ENCODE assay signal across 29 cellular contexts in the genomic region with DNA sequence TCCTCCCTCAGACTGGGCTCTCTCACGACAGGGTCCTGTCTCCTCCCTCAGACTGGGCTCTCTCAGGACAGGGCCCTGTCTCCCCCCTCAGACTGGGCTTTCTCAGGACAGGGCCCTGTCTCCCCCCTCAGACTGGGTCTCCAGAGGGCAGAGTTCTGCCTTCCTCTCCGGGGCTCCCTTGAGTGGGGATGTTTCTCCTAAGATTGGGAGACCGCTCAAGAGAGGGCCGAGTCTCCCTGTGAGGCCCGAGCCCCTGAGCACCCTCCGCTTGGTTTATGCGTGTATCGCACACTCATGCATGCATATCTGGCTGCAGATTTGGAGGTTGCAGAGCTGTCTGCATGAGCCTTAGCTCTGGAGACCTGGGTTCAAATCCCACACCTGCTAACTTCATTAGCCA. TPM values are rescaled to one million over a fixed set of nuclear protein-coding genes. Genes with fewer than 3 reads are reported as not detected.
"Had no signal": no experiment of that assay in that cellular context is flagged by ENCODE, and none has a peak within 500 bp of the region (broad histone marks: within the 10 kb centered on the region; RNA-seq: fewer than 3 reads in every experiment).

No MANE protein-coding gene starts in this region.

- H3K9me2 ChIP-seq: SK-N-SH had no signal

- H3K27ac Mint-ChIP-seq: activated CD4-positive, alpha-beta memory T cell treated with anti-CD3 and anti-CD28 coated beads, Interleukin-2, amount 10 ng/mL, durations not matched to agents 7 days and 5 days; activated CD4-positive, alpha-beta T cell treated with anti-CD3 and anti-CD28 coated beads, Interleukin-2, amount 10 ng/mL, durations not matched to agents 7 days and 5 days; activated naive CD4-positive, alpha-beta T cell treated with anti-CD3 and anti-CD28 coated beads, Interleukin-2, amount 50 U/mL, for 24 hours; activated naive CD8-positive, alpha-beta T cell treated with anti-CD3 and anti-CD28 coated beads, Interleukin-2, amount 50 U/mL, for 24 hours; activated T-helper 2 cell treated with anti-CD3 and anti-CD28 coated beads, Interferon-gamma antibody, Interleukin-2, Interleukin-4, amounts not matched to agents 10 μg/mL and 5 μg/mL and 100 μg/mL, durations not matched to agents 14 hours and 24 hours and 36 hours; brain had no signal

- H3K27me3 Mint-ChIP-seq: activated CD4-positive, alpha-beta memory T cell treated with anti-CD3 and anti-CD28 coated beads, Interleukin-2, amount 10 ng/mL, durations not matched to agents 7 days and 5 days; activated CD4-positive, alpha-beta T cell treated with anti-CD3 and anti-CD28 coated beads, Interleukin-2, amount 10 ng/mL, durations not matched to agents 7 days and 5 days; activated naive CD4-positive, alpha-beta T cell treated with anti-CD3 and anti-CD28 coated beads, Interleukin-2, amount 50 U/mL, for 24 hours; activated naive CD8-positive, alpha-beta T cell treated with anti-CD3 and anti-CD28 coated beads, Interleukin-2, amount 50 U/mL, for 24 hours; brain had no signal

- H3K4me3 ChIP-seq: SJCRH30 had no signal

- ATAC-seq: activated naive CD8-positive, alpha-beta T cell treated with anti-CD3 and anti-CD28 coated beads, Interleukin-2, amount 50 U/mL, for 24 hours; activated T-cell treated with anti-CD3 and anti-CD28 coated beads, Interleukin-2, amount 50 U/mL, for 4 hours; Panc1 had no signal

- H3K36me3 ChIP-seq: SJCRH30 had no signal

- H3K4me1 ChIP-seq: SJCRH30 had no signal

- H3K9me3 Mint-ChIP-seq: activated CD4-positive, alpha-beta memory T cell treated with anti-CD3 and anti-CD28 coated beads, Interleukin-2, amount 10 ng/mL, durations not matched to agents 7 days and 5 days; activated CD4-positive, alpha-beta T cell treated with anti-CD3 and anti-CD28 coated beads, Interleukin-2, amount 10 ng/mL, durations not matched to agents 7 days and 5 days; activated naive CD4-positive, alpha-beta T cell treated with anti-CD3 and anti-CD28 coated beads, Interleukin-2, amount 50 U/mL, for 24 hours; activated naive CD8-positive, alpha-beta T cell treated with anti-CD3 and anti-CD28 coated beads, Interleukin-2, amount 50 U/mL, for 24 hours; activated T-cell treated with anti-CD3 and anti-CD28 coated beads, Interleukin-2, amount 50 U/mL, for 4 hours; activated T-helper 2 cell treated with anti-CD3 and anti-CD28 coated beads, Interferon-gamma antibody, Interleukin-2, Interleukin-4, amounts not matched to agents 10 μg/mL and 5 μg/mL and 100 μg/mL, durations not matched to agents 14 hours and 24 hours and 36 hours; brain; central memory CD8-positive, alpha-beta T cell had no signal

- H3K4me2 ChIP-seq: KMS-11, SK-N-SH had no signal

- H3K4me1 Mint-ChIP-seq: activated naive CD4-positive, alpha-beta T cell treated with anti-CD3 and anti-CD28 coated beads, Interleukin-2, amount 50 U/mL, for 24 hours; central memory CD8-positive, alpha-beta T cell had no signal

- H3K27ac ChIP-seq: KMS-11, RWPE1, SJCRH30, VCaP had no signal

- H3K4me3 Mint-ChIP-seq: activated CD4-positive, alpha-beta memory T cell treated with anti-CD3 and anti-CD28 coated beads, Interleukin-2, amount 10 ng/mL, durations not matched to agents 7 days and 5 days; activated CD4-positive, alpha-beta T cell treated with anti-CD3 and anti-CD28 coated beads, Interleukin-2, amount 10 ng/mL, durations not matched to agents 7 days and 5 days; activated naive CD4-positive, alpha-beta T cell treated with anti-CD3 and anti-CD28 coated beads, Interleukin-2, amount 50 U/mL, for 24 hours; activated naive CD8-positive, alpha-beta T cell treated with anti-CD3 and anti-CD28 coated beads, Interleukin-2, amount 50 U/mL, for 24 hours; activated T-cell treated with anti-CD3 and anti-CD28 coated beads, Interleukin-2, amount 50 U/mL, for 4 hours; brain; central memory CD8-positive, alpha-beta T cell had no signal

- DNase-seq: activated CD4-positive, alpha-beta memory T cell treated with anti-CD3 and anti-CD28 coated beads, Interleukin-2, amount 10 ng/mL, durations not matched to agents 7 days and 5 days; activated CD4-positive, alpha-beta T cell treated with anti-CD3 and anti-CD28 coated beads, Interleukin-2, amount 10 ng/mL, durations not matched to agents 7 days and 5 days; activated CD4-positive, CD25-positive, alpha-beta regulatory T cell; activated naive CD4-positive, alpha-beta T cell; activated naive CD8-positive, alpha-beta T cell treated with anti-CD3 and anti-CD28 coated beads, Interleukin-2, amount 50 U/mL, for 24 hours; activated T-cell treated with anti-CD3 and anti-CD28 coated beads, Interleukin-2, amount 50 U/mL, for 4 hours; amygdala; NCI-H1092; NCI-H1417 treated with DMSO at 0.1 percent for 48 hours; NCI-H1694 treated with DMSO at 0.1 percent for 48 hours; NCI-H2029 treated with DMSO at 0.1 percent for 48 hours; NCI-H345; NCI-H510A; NCI-H69; NK-92 treated with Interleukin-12 subunit alpha and Interleukin-12 subunit beta, amount 100 ng/mL, for 24 hours; OCI-M1; Right ventricle myocardium superior; SJCRH30; SK-N-SH; T-helper 1 cell had no signal

- H3K36me3 Mint-ChIP-seq: activated naive CD4-positive, alpha-beta T cell treated with anti-CD3 and anti-CD28 coated beads, Interleukin-2, amount 50 U/mL, for 24 hours; brain had no signal

RNA-seq across cellular contexts. Expression of a gene that starts 39.3 kb away (rescaled TPM):
- total RNA-seq: activated T-cell treated with anti-CD3 and anti-CD28 coated beads, Interleukin-2, amount 50 U/mL, for 4 hours; MCF 10A; SJCRH30 had no signal
- polyA plus RNA-seq: SK-N-SH had no signal
